1 cellular context compared by ENCODE assay signal in genomic region chr3:14423963-14424362, GRCh38.
TF ChIP-seq lines count a peak whose summit lies in the region.

No MANE protein-coding gene starts in this region.

TF ChIP-seq in WTC11, 78 proteins besides CTCF, POLR2A, EP300 and RAD21 (continued from another document):
- TF ChIP-seq ARID4B (CRISPR knock-in tag; IDR thresholded peaks at IDR 0.05; ENCODE audit: borderline replicate concordance) (no peak), E2F5 (CRISPR knock-in tag; IDR thresholded peaks at IDR 0.05) (no peak), NR3C1 (CRISPR knock-in tag; conservative IDR thresholded peaks at IDR 0.05; ENCODE audit: low read depth) (no peak), JAZF1 (CRISPR knock-in tag; IDR thresholded peaks at IDR 0.05) (no peak)
- TF ChIP-seq, protein P1, sequence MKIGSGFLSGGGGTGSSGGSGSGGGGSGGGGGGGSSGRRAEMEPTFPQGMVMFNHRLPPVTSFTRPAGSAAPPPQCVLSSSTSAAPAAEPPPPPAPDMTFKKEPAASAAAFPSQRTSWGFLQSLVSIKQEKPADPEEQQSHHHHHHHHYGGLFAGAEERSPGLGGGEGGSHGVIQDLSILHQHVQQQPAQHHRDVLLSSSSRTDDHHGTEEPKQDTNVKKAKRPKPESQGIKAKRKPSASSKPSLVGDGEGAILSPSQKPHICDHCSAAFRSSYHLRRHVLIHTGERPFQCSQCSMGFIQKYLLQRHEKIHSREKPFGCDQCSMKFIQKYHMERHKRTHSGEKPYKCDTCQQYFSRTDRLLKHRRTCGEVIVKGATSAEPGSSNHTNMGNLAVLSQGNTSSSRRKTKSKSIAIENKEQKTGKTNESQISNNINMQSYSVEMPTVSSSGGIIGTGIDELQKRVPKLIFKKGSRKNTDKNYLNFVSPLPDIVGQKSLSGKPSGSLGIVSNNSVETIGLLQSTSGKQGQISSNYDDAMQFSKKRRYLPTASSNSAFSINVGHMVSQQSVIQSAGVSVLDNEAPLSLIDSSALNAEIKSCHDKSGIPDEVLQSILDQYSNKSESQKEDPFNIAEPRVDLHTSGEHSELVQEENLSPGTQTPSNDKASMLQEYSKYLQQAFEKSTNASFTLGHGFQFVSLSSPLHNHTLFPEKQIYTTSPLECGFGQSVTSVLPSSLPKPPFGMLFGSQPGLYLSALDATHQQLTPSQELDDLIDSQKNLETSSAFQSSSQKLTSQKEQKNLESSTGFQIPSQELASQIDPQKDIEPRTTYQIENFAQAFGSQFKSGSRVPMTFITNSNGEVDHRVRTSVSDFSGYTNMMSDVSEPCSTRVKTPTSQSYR (CRISPR knock-in tag; IDR thresholded peaks at IDR 0.05), result no peak
TF ChIP-seq in WTC11: peak in this region for 0.
